9 cellular contexts compared by ENCODE assay signal in genomic region chr1:94884101-94884875, GRCh38. TPM values are rescaled to one million over a fixed set of nuclear protein-coding genes. Genes with fewer than 3 reads are reported as not detected.
DNase-seq lines count a peak whose midpoint lies in the region; TF ChIP-seq lines count a peak whose summit lies in the region.
"Had no signal": no experiment of that assay in that cellular context is flagged by ENCODE, and none has a peak within 500 bp of the region (broad histone marks: within the 10 kb centered on the region; RNA-seq: fewer than 3 reads in every experiment).

No MANE protein-coding gene starts in this region.

- no peak overlapping the region for H3K23ac ChIP-seq in neuronal stem cell (ENCODE audit: low read depth, low read length, poor library complexity)

- H3K27ac ChIP-seq in fibroblast of lung (ENCODE audit: insufficient read depth, low read length) (peak overlapping the region; percentile 93), neuronal stem cell (replicated peaks; ENCODE audit: low read length) (peak overlapping the region; percentile 2)

- H3K4me1 ChIP-seq in fibroblast of lung (ENCODE audit: control insufficient read depth, extremely low read depth, insufficient read depth, low read length), result peaks cover 11% of the 10 kb centered on the region
- H3K4me1 ChIP-seq in neuronal stem cell (ENCODE audit: control insufficient read depth in 2 of 2, insufficient read depth in 1 of 2, low read depth in 1 of 2, low read length in 2 of 2), result peaks cover 12 to 25% of the 10 kb centered on the region in 2 donors

- H3K79me2 ChIP-seq in fibroblast of lung (ENCODE audit: control insufficient read depth, insufficient read depth, low read length), result no peaks in the 10 kb centered on the region

- H2AFZ ChIP-seq in fibroblast of lung (ENCODE audit: low read length), result peak overlapping the region; percentile 78
- peak overlapping the region; percentile 61 for H2AFZ ChIP-seq in neuronal stem cell (ENCODE audit: low read length)

- H3K4me3 ChIP-seq in fibroblast of lung (replicated peaks in 1 of 4; ENCODE audit: control extremely low read depth in 1 of 4, insufficient read depth in 1 of 4, low read depth in 3 of 4, low read length in 4 of 4) (no peak overlapping the region), neuronal stem cell (ENCODE audit: low read length in 2 of 2) (no peak overlapping the region)

- H3K36me3 ChIP-seq in fibroblast of lung (ENCODE audit: control insufficient read depth, insufficient read depth, low read length) (no peaks in the 10 kb centered on the region), neuronal stem cell (replicated peaks in 1 of 2; ENCODE audit: control insufficient read depth in 2 of 2, insufficient read depth in 2 of 2, low read length in 2 of 2) (peaks cover 0 to 2% of the 10 kb centered on the region in 2 donors)

- H3K27me3 ChIP-seq in fibroblast of lung (ENCODE audit: control insufficient read depth, insufficient read depth, low read length) (no peaks in the 10 kb centered on the region), neuronal stem cell (ENCODE audit: control insufficient read depth in 3 of 3, insufficient read depth in 3 of 3, low read depth in 1 of 3, low read length in 3 of 3) (no peaks in the 10 kb centered on the region)

- H2BK12ac ChIP-seq in neuronal stem cell (ENCODE audit: low read length), result no peak overlapping the region

- H2BK5ac ChIP-seq in neuronal stem cell (ENCODE audit: low read length), result no peak overlapping the region

- H3K4me2 ChIP-seq in fibroblast of lung (ENCODE audit: extremely low read depth, insufficient read depth, low read length) (peak overlapping the region; percentile 56), neuronal stem cell (ENCODE audit: insufficient read depth, low read length, poor library complexity, severe bottlenecking) (no peak overlapping the region)

- no peak overlapping the region for H2BK120ac ChIP-seq in neuronal stem cell (ENCODE audit: low read depth, low read length)

- TF ChIP-seq CTCF in fibroblast of lung (conservative IDR thresholded peaks at IDR 0.05 in 1 of 2, IDR thresholded peaks at IDR 0.05 in 1 of 2; ENCODE audit: low read depth in 1 of 2, low read length in 2 of 2), result no peak

- H2BK15ac ChIP-seq in neuronal stem cell (ENCODE audit: low read length), result no peak overlapping the region

- H3K4ac ChIP-seq in neuronal stem cell (ENCODE audit: low read length), result no peak overlapping the region

- H3K9ac ChIP-seq in fibroblast of lung (ENCODE audit: insufficient read depth, low read length) (peak overlapping the region; percentile 36), neuronal stem cell (ENCODE audit: low read depth, low read length, poor library complexity) (no peak overlapping the region)

- no peaks in the 10 kb centered on the region for H4K20me1 ChIP-seq in fibroblast of lung (ENCODE audit: control insufficient read depth, extremely low read depth, insufficient read depth, low read length)

- DNase-seq in DMS153 (lab: John Stamatoyannopoulos, UW), result peak; percentile 30
- DNase-seq in NCI-H526 treated with DMSO at 0.1 percent for 48 hours (lab: John Stamatoyannopoulos, UW), result peak; percentile 81
- DNase-seq in fibroblast of lung (ENCODE audit: low read depth in 2 of 2), result peak; percentile 67 to 78
- peak; percentile 52 for DNase-seq in neuronal stem cell (ENCODE audit: low spot score)
- no peak for DNase-seq in putamen (ENCODE audit: low spot score)
- no peak for DNase-seq in SKM-1 (lab: John Stamatoyannopoulos, UW; ENCODE audit: unreplicated experiment)
- DNase-seq in stimulated activated CD4-positive, alpha-beta T cell treated with anti-CD3 and anti-CD28 coated beads, Interleukin-12 subunit alpha, Interleukin-12 subunit beta, amount 100 ng/mL, for 4 hours, result no peak
- no peak for DNase-seq in activated CD4-positive, alpha-beta T cell treated with anti-CD3 and anti-CD28 coated beads, Interleukin-2, amount 50 U/mL, for 4 hours
- DNase-seq: naive B cell had no signal

- H4K8ac ChIP-seq in neuronal stem cell (ENCODE audit: low read depth, low read length), result no peak overlapping the region

- no peak overlapping the region for H4K91ac ChIP-seq in neuronal stem cell (ENCODE audit: low read depth, low read length, poor library complexity)

- H3K14ac ChIP-seq in neuronal stem cell (ENCODE audit: low read length), result no peak overlapping the region

- H3K9me3 ChIP-seq in fibroblast of lung (ENCODE audit: control insufficient read depth, insufficient read depth, low read depth, low read length) (no peaks in the 10 kb centered on the region), neuronal stem cell (replicated peaks in 1 of 2; ENCODE audit: control insufficient read depth in 2 of 2, insufficient read depth in 1 of 2, low read depth in 1 of 2, low read length in 2 of 2) (peaks cover 0 to 3% of the 10 kb centered on the region in 2 donors)

- H3K18ac ChIP-seq in neuronal stem cell (ENCODE audit: low read length), result no peak overlapping the region

- H2AK5ac ChIP-seq in neuronal stem cell (ENCODE audit: low read depth, low read length), result no peak overlapping the region

- no CpG with 5 or more reads among the region's 12 CpGs for WGBS in neuronal stem cell (ENCODE audit: extremely low coverage in 2 of 2, insufficient read length in 2 of 2, insufficient replicate concordance in 1 of 2), 2 donors

- H3K79me1 ChIP-seq in neuronal stem cell (ENCODE audit: low read depth, low read length), result no peaks in the 10 kb centered on the region

RNA-seq across cellular contexts. Expression of gene CNN3, which starts 42.6 kb away (rescaled TPM):
- total RNA-seq in fibroblast of lung, result 312 and 601 TPM in 2 replicates
- polyA plus RNA-seq in fibroblast of lung, result 637 and 670 TPM in 2 replicates
- 520 and 526 TPM in 2 replicates for polyA plus RNA-seq in fibroblast of lung (2012)
- polyA minus RNA-seq in fibroblast of lung (ENCODE audit: low replicate concordance), result 153 and 168 TPM in 2 replicates
- 462 TPM for polyA plus RNA-seq in neuronal stem cell (2013, experiment 1 of 2)
- polyA plus RNA-seq in neuronal stem cell (2013, experiment 2 of 2), result 462 TPM

Comparison
In these comparisons a context has a peak if more than half of its experiments do, and no peak if none do; other contexts are left out.
1. DNase-seq: peak in DMS153 (single experiment), NCI-H526 treated with DMSO at 0.1 percent for 48 hours (single experiment), fibroblast of lung (2 of 2) and neuronal stem cell (single experiment); none in putamen (single experiment), SKM-1 (single experiment), stimulated activated CD4-positive, alpha-beta T cell treated with anti-CD3 and anti-CD28 coated beads, Interleukin-12 subunit alpha, Interleukin-12 subunit beta, amount 100 ng/mL, for 4 hours (single experiment) and activated CD4-positive, alpha-beta T cell treated with anti-CD3 and anti-CD28 coated beads, Interleukin-2, amount 50 U/mL, for 4 hours (0 of 2).